In the genomic region with DNA sequence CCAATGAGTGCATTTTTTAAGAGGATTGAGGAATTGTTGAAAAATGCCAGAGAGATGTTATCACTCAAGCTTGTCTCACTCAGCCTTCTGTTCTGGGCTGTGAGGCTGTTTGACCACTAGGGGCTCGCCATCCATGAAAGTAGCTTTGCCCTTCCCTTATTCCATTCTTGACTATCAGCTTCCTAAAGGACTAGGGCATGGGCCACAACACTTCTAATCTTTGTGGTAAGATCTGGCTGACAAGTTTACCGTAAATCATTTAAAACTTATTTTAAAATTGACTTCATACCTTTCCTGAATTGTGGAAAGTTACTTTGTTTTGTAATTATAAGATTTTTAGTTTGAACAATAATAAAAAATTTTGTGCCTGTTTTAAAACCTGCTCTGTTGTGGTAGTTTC, we compare ENCODE assay signal across 9 cellular contexts. TPM values are rescaled to one million over a fixed set of nuclear protein-coding genes. Genes with fewer than 3 reads are reported as not detected.
A peak's percentile ranks its signal among the peaks of the same experiment; 100 is the strongest.
DNase-seq lines count a peak whose midpoint lies in the region; ATAC-seq and TF ChIP-seq lines count a peak whose summit lies in the region.
"Had no signal": no experiment of that assay in that cellular context is flagged by ENCODE, and none has a peak within 500 bp of the region (broad histone marks: within the 10 kb centered on the region; RNA-seq: fewer than 3 reads in every experiment).

No MANE protein-coding gene starts in this region.

- no peaks in the 10 kb centered on the region for H3K4me1 Mint-ChIP-seq in CD14-positive monocyte
- H3K4me1 Mint-ChIP-seq in activated CD8-positive, alpha-beta memory T cell treated with anti-CD3 and anti-CD28 coated beads, Interleukin-2, amount 10 ng/mL, durations not matched to agents 7 days and 5 days: no peaks in the 10 kb centered on the region
- H3K4me1 Mint-ChIP-seq: naive B cell had no signal

- H3K9ac ChIP-seq in neural cell (ENCODE audit: low read length): no peak overlapping the region

- H2AFZ ChIP-seq in neural cell (ENCODE audit: low read depth, low read length): no peak overlapping the region

- H3K4me2 ChIP-seq in neural cell (ENCODE audit: low read length): no peak overlapping the region

- H3K4me3 Mint-ChIP-seq in CD14-positive monocyte: no peak overlapping the region
- no peak overlapping the region for H3K4me3 Mint-ChIP-seq in activated CD8-positive, alpha-beta memory T cell treated with anti-CD3 and anti-CD28 coated beads, Interleukin-2, amount 10 ng/mL, durations not matched to agents 7 days and 5 days
- H3K4me3 Mint-ChIP-seq: naive B cell had no signal

- no peak for TF ChIP-seq RAD21 in neural cell (conservative IDR thresholded peaks at IDR 0.05)

- TF ChIP-seq CTCF in CD14-positive monocyte (IDR thresholded peaks at IDR 0.05) (peak; percentile 59), esophagus squamous epithelium (IDR thresholded peaks at IDR 0.05) (peak in 5 of 6 experiments; percentile 24 to 63 (median 52)), neural cell (IDR thresholded peaks at IDR 0.05; ENCODE audit: poor library complexity, severe bottlenecking) (peak; percentile 49)

- H3K36me3 ChIP-seq in H7 (replicated peaks; ENCODE audit: control insufficient read depth, insufficient read depth, low read length) (peaks cover 12% of the 10 kb centered on the region), esophagus squamous epithelium (peaks cover 9 to 98% (median 10%) of the 10 kb centered on the region in 3 donors), neural cell (ENCODE audit: insufficient read depth, low read length) (no peaks in the 10 kb centered on the region)

- H3K9me3 Mint-ChIP-seq in CD14-positive monocyte: peaks cover 0 to 3% (median 0%) of the 10 kb centered on the region in 7 donors
- H3K9me3 Mint-ChIP-seq in activated CD8-positive, alpha-beta memory T cell treated with anti-CD3 and anti-CD28 coated beads, Interleukin-2, amount 10 ng/mL, durations not matched to agents 7 days and 5 days (ENCODE audit: low read depth): no peaks in the 10 kb centered on the region
- H3K9me3 Mint-ChIP-seq: naive B cell had no signal

- H3K27me3 ChIP-seq in H7 (ENCODE audit: control insufficient read depth, insufficient read depth, low read length) (no peaks in the 10 kb centered on the region), esophagus squamous epithelium (no peaks in the 10 kb centered on the region), neural cell (ENCODE audit: insufficient read depth, low read depth, low read length) (no peaks in the 10 kb centered on the region)

- peaks cover 44 to 63% of the 10 kb centered on the region in 2 donors for H3K36me3 Mint-ChIP-seq in CD14-positive monocyte
- peaks cover 12% of the 10 kb centered on the region for H3K36me3 Mint-ChIP-seq in activated CD8-positive, alpha-beta memory T cell treated with anti-CD3 and anti-CD28 coated beads, Interleukin-2, amount 10 ng/mL, durations not matched to agents 7 days and 5 days

- H3K9me3 ChIP-seq in esophagus squamous epithelium (no peaks in the 10 kb centered on the region), neural cell (ENCODE audit: low read length) (no peaks in the 10 kb centered on the region)

- no peak overlapping the region for H3K4me3 ChIP-seq in H7 (ENCODE audit: insufficient read depth, low read depth, low read length)
- no peak overlapping the region for H3K4me3 ChIP-seq in esophagus squamous epithelium
- no peak overlapping the region for H3K4me3 ChIP-seq in neural cell (ENCODE audit: low read length)

- H3K27me3 Mint-ChIP-seq in CD14-positive monocyte (ENCODE audit: low read depth in 3 of 3): peaks cover 0 to 2% (median 0%) of the 10 kb centered on the region in 3 donors
- H3K27me3 Mint-ChIP-seq in activated CD8-positive, alpha-beta memory T cell treated with anti-CD3 and anti-CD28 coated beads, Interleukin-2, amount 10 ng/mL, durations not matched to agents 7 days and 5 days: no peaks in the 10 kb centered on the region
- H3K27me3 Mint-ChIP-seq: naive B cell had no signal

- H4K20me1 ChIP-seq in neural cell (ENCODE audit: insufficient read depth): no peaks in the 10 kb centered on the region

- CTCF ChIA-PET in activated CD8-positive, alpha-beta memory T cell treated with anti-CD3 and anti-CD28 coated beads, Interleukin-2, amount 10 ng/mL, durations not matched to agents 7 days and 5 days (lab: Charles Lee): no interaction called here

- H3K4me1 ChIP-seq in esophagus squamous epithelium: no peaks in the 10 kb centered on the region

- intact Hi-C loops in CD14-positive monocyte (cut with micrococcal nuclease) (no loop called here), esophagus squamous epithelium (cut with DNase I) (no loop called here)

- no peak for TF ChIP-seq POLR2A in esophagus squamous epithelium (IDR thresholded peaks at IDR 0.05)

- DNase-seq in CD14-positive monocyte (ENCODE audit: low spot score) (no peak), H7 (peak; percentile 76), RKO (ENCODE audit: low spot score) (peak; percentile 83), esophagus squamous epithelium (lab: John Stamatoyannopoulos, UW) (no peak), putamen (ENCODE audit: low spot score) (no peak)
- no peak for DNase-seq in activated CD8-positive, alpha-beta memory T cell treated with anti-CD3 and anti-CD28 coated beads, Interleukin-2, amount 10 ng/mL, durations not matched to agents 7 days and 5 days
- DNase-seq: naive B cell had no signal

- H3K27ac Mint-ChIP-seq in CD14-positive monocyte: no peak overlapping the region
- no peak overlapping the region for H3K27ac Mint-ChIP-seq in activated CD8-positive, alpha-beta memory T cell treated with anti-CD3 and anti-CD28 coated beads, Interleukin-2, amount 10 ng/mL, durations not matched to agents 7 days and 5 days

- no peaks in the 10 kb centered on the region for H3K9me2 ChIP-seq in neural cell (ENCODE audit: insufficient read depth, low read length)

- no peak for ATAC-seq in GM18520 (IDR thresholded peaks at IDR 0.05; ENCODE audit: unreplicated experiment)
- ATAC-seq in activated CD8-positive, alpha-beta memory T cell treated with anti-CD3 and anti-CD28 coated beads, Interleukin-2, amount 10 ng/mL, durations not matched to agents 7 days and 5 days: no peak

- no peaks in the 10 kb centered on the region for H3F3A ChIP-seq in neural cell (ENCODE audit: insufficient read depth, low read length, poor library complexity, severe bottlenecking)

- H3K27ac ChIP-seq in esophagus squamous epithelium (no peak overlapping the region), neural cell (ENCODE audit: low read length) (no peak overlapping the region)

- WGBS in esophagus squamous epithelium, 2 donors: 54 to 68% methylated on average over 2 of the region's 2 CpGs

- no peak for TF ChIP-seq EP300 in neural cell (conservative IDR thresholded peaks at IDR 0.05; ENCODE audit: poor library complexity, severe bottlenecking)

- H3K79me2 ChIP-seq in neural cell (replicated peaks; ENCODE audit: insufficient read depth, low read length): no peaks in the 10 kb centered on the region

TF ChIP-seq in neural cell, 6 proteins besides CTCF, POLR2A, EP300 and RAD21:
- TF ChIP-seq SMC3 (conservative IDR thresholded peaks at IDR 0.05; ENCODE audit: poor library complexity): no peak
- no peak for TF ChIP-seq MXI1 (conservative IDR thresholded peaks at IDR 0.05; ENCODE audit: poor library complexity, severe bottlenecking)
- no peak for TF ChIP-seq TAF1 (IDR thresholded peaks at IDR 0.05; ENCODE audit: low read depth)
- TF ChIP-seq, protein P1, sequence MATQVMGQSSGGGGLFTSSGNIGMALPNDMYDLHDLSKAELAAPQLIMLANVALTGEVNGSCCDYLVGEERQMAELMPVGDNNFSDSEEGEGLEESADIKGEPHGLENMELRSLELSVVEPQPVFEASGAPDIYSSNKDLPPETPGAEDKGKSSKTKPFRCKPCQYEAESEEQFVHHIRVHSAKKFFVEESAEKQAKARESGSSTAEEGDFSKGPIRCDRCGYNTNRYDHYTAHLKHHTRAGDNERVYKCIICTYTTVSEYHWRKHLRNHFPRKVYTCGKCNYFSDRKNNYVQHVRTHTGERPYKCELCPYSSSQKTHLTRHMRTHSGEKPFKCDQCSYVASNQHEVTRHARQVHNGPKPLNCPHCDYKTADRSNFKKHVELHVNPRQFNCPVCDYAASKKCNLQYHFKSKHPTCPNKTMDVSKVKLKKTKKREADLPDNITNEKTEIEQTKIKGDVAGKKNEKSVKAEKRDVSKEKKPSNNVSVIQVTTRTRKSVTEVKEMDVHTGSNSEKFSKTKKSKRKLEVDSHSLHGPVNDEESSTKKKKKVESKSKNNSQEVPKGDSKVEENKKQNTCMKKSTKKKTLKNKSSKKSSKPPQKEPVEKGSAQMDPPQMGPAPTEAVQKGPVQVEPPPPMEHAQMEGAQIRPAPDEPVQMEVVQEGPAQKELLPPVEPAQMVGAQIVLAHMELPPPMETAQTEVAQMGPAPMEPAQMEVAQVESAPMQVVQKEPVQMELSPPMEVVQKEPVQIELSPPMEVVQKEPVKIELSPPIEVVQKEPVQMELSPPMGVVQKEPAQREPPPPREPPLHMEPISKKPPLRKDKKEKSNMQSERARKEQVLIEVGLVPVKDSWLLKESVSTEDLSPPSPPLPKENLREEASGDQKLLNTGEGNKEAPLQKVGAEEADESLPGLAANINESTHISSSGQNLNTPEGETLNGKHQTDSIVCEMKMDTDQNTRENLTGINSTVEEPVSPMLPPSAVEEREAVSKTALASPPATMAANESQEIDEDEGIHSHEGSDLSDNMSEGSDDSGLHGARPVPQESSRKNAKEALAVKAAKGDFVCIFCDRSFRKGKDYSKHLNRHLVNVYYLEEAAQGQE (IDR thresholded peaks at IDR 0.05; ENCODE audit: borderline replicate concordance): no peak
- no peak for TF ChIP-seq POLR2AphosphoS5 (IDR thresholded peaks at IDR 0.05)
- TF ChIP-seq EZH2 (IDR thresholded peaks at IDR 0.05; ENCODE audit: borderline replicate concordance, insufficient read depth, low read length, poor library complexity, severe bottlenecking): no peak

RNA-seq across cellular contexts. Expression of gene TJP2, which starts 49.5 kb away (rescaled TPM):
- polyA plus RNA-seq in CD14-positive monocyte (10 to 100 TPM in 1 of 2 donors, 1 to 10 TPM in 1; 8.0 to 17.8 TPM), neural cell (1.2 and 3.1 TPM in 2 replicates)
- 107 and 128 TPM in 2 replicates for total RNA-seq in H7 (2014; rRNA removed; shearing (Covaris generic))
- total RNA-seq in esophagus squamous epithelium: 100 to 1,000 TPM; 101 to 301 (median 152) TPM
- 3.4 and 4.6 TPM in 2 replicates for polyA minus RNA-seq in neural cell
- 10 to 100 TPM; 16.9 to 17.6 TPM for total RNA-seq in activated CD8-positive, alpha-beta memory T cell treated with anti-CD3 and anti-CD28 coated beads, Interleukin-2, amount 10 ng/mL, durations not matched to agents 7 days and 5 days

Comparison
In these comparisons a context has a peak if more than half of its experiments do, and no peak if none do; other contexts are left out.
1. DNase-seq: peak in H7 (single experiment) and RKO (single experiment); none in CD14-positive monocyte (single experiment), esophagus squamous epithelium (single experiment), putamen (single experiment) and activated CD8-positive, alpha-beta memory T cell treated with anti-CD3 and anti-CD28 coated beads, Interleukin-2, amount 10 ng/mL, durations not matched to agents 7 days and 5 days (single experiment).
2. Peak in every context shown above with its lines, with median percentiles within 50 percentile points of each other: CTCF ChIP-seq.